In genomic region chr2:131801745-131802350, GRCh38 we compare ENCODE assay signal across 8 cellular contexts.
A peak's percentile ranks its signal among the peaks of the same experiment; 100 is the strongest.
DNase-seq lines count a peak whose midpoint lies in the region; ATAC-seq, FAIRE-seq and TF ChIP-seq lines count a peak whose summit lies in the region.
"Not testable (repeated sequence)": the region's sequence is repeated elsewhere in the genome, so short reads cannot be mapped to it uniquely, and the experiment has no call there.

No MANE protein-coding gene starts in this region.

- H3K27ac Mint-ChIP-seq in activated naive CD8-positive, alpha-beta T cell treated with anti-CD3 and anti-CD28 coated beads, Interleukin-2, amount 10 ng/mL, durations not matched to agents 7 days and 5 days; glutamatergic neuron (ENCODE audit: unreplicated experiment): not testable (repeated sequence)

- not testable (repeated sequence) for H3K4me1 ChIP-seq in ES-I3 (ENCODE audit: insufficient read depth, low read length); pancreas

- not testable (repeated sequence) for H3K9me3 ChIP-seq in ES-I3 (ENCODE audit: control insufficient read depth, insufficient read depth, low read length); pancreas

- peak overlapping the region; percentile 57 for H3K4me3 ChIP-seq in Jurkat, Clone E6-1 (ENCODE audit: low read length)
- peak overlapping the region; percentile 26 to 47 (median 33) for H3K4me3 ChIP-seq in pancreas

- TF ChIP-seq CTCF in glutamatergic neuron (IDR thresholded peaks at IDR 0.05; ENCODE audit: partially characterized antibody, unreplicated experiment) (peak; percentile 93), pancreas (IDR thresholded peaks at IDR 0.05) (peak; percentile 74 to 92 (median 82))

- H3K27ac ChIP-seq in pancreas, result peak overlapping the region; percentile 45 to 88 (median 70)
- H3K27ac ChIP-seq in substantia nigra (ENCODE audit: low read depth, low read length, poor library complexity, severe bottlenecking), result not testable (repeated sequence)

- peak; percentile 51 for DNase-seq in GOT3 (lab: John Stamatoyannopoulos, UW)
- DNase-seq in Jurkat, Clone E6-1 (ENCODE audit: low read depth, low spot score), result peak; percentile 51
- DNase-seq in SW480 (ENCODE audit: low spot score), result peak; percentile 37
- DNase-seq in activated naive CD8-positive, alpha-beta T cell treated with anti-CD3 and anti-CD28 coated beads, Interleukin-2, amount 10 ng/mL, durations not matched to agents 7 days and 5 days, result peak; percentile 91
- DNase-seq in glutamatergic neuron, result peak; percentile 87
- DNase-seq in pancreas, result peak; percentile 78 to 95 (median 92)
- peak in 33 of 49 donors; percentile 8 to 65 (median 28) for DNase-seq in substantia nigra (lab: John Stamatoyannopoulos, UW)

- intact Hi-C loops in pancreas (cut with DNase I), result not testable (repeated sequence)

- 0 to 1% methylated on average over 28 to 41 of the region's 41 CpGs for WGBS in pancreas, 2 donors

- peak; percentile 90 for ATAC-seq in activated naive CD8-positive, alpha-beta T cell treated with anti-CD3 and anti-CD28 coated beads, Interleukin-2, amount 10 ng/mL, durations not matched to agents 7 days and 5 days (ENCODE audit: low read depth)
- ATAC-seq in pancreas, result peak; percentile 88 to 95 (median 92)

- H3K27me3 ChIP-seq in pancreas, result not testable (repeated sequence)

- H3K36me3 Mint-ChIP-seq in activated naive CD8-positive, alpha-beta T cell treated with anti-CD3 and anti-CD28 coated beads, Interleukin-2, amount 10 ng/mL, durations not matched to agents 7 days and 5 days; glutamatergic neuron (ENCODE audit: unreplicated experiment): not testable (repeated sequence)

- H3K4me3 Mint-ChIP-seq in activated naive CD8-positive, alpha-beta T cell treated with anti-CD3 and anti-CD28 coated beads, Interleukin-2, amount 10 ng/mL, durations not matched to agents 7 days and 5 days, result peak overlapping the region; percentile 74
- H3K4me3 Mint-ChIP-seq in glutamatergic neuron (ENCODE audit: unreplicated experiment), result peak overlapping the region; percentile 86

- not testable (repeated sequence) for H3K36me3 ChIP-seq in ES-I3 (ENCODE audit: insufficient read depth, low read length); pancreas

- peak overlapping the region; percentile 56 for H3K9ac ChIP-seq in ES-I3 (ENCODE audit: low read depth, low read length)

- FAIRE-seq in pancreas (lab: Jason Lieb, UNC), result not testable (repeated sequence)

- H3K9me3 Mint-ChIP-seq in activated naive CD8-positive, alpha-beta T cell treated with anti-CD3 and anti-CD28 coated beads, Interleukin-2, amount 10 ng/mL, durations not matched to agents 7 days and 5 days; glutamatergic neuron (ENCODE audit: unreplicated experiment): not testable (repeated sequence)

- not testable (repeated sequence) for H3K4me1 Mint-ChIP-seq in activated naive CD8-positive, alpha-beta T cell treated with anti-CD3 and anti-CD28 coated beads, Interleukin-2, amount 10 ng/mL, durations not matched to agents 7 days and 5 days; glutamatergic neuron (ENCODE audit: low read depth, unreplicated experiment)

- POLR2A ChIA-PET in activated naive CD8-positive, alpha-beta T cell treated with anti-CD3 and anti-CD28 coated beads, Interleukin-2, amount 10 ng/mL, durations not matched to agents 7 days and 5 days (lab: Charles Lee), result not testable (repeated sequence)

- peaks cover 17% of the 10 kb centered on the region for H3K27me3 Mint-ChIP-seq in activated naive CD8-positive, alpha-beta T cell treated with anti-CD3 and anti-CD28 coated beads, Interleukin-2, amount 10 ng/mL, durations not matched to agents 7 days and 5 days
- H3K27me3 Mint-ChIP-seq in glutamatergic neuron (ENCODE audit: unreplicated experiment), result not testable (repeated sequence)

Comparison
In these comparisons a context has a peak if more than half of its experiments do, and no peak if none do; other contexts are left out.
1. DNase-seq: peak in every context shown above with its lines; median percentile 92 in pancreas; 91 in activated naive CD8-positive, alpha-beta T cell treated with anti-CD3 and anti-CD28 coated beads, Interleukin-2, amount 10 ng/mL, durations not matched to agents 7 days and 5 days; 87 in glutamatergic neuron; 51 in GOT3; 51 in Jurkat, Clone E6-1; 37 in SW480; 28 in substantia nigra.